ENCODE assay signal across 9 cellular contexts in the genomic region with DNA sequence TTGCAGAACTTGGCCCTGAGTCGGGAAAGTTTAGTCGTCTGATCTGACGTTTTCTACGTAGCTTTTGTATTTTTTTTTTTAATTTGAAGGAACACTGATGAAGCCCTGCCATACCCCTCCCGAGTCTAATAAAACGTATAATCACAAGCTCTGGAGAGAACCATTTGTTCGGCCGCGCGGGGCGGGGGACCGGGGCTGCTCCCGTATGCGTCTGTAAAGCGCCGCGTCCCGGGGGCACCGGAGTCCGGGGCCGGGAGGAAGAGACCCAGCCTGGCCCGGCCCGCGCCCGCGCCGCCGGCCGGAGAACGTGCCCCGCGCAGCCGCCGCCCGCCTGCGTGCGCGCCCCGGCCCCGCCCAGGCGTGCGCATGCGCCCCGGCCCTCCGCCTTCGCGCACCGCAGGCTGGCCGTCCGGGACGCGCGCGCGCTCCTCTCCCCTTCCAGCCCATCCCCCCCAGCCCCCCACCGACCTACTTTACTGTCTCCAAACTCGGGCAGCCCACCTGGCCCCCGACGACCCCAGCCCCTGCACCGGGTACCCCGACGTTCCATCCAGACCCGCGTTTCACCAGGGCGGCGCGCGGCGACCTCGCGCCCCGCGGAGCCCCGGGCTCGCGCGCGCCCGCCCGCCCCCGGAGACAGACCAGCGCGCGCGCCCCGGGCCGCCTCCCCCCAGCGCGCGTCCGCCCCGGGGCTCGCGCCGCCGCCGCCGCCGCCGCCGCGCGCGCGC. TPM values are rescaled to one million over a fixed set of nuclear protein-coding genes. Genes with fewer than 3 reads are reported as not detected.
A peak's percentile ranks its signal among the peaks of the same experiment; 100 is the strongest.
DNase-seq lines count a peak whose midpoint lies in the region; ATAC-seq and TF ChIP-seq lines count a peak whose summit lies in the region.
"Had no signal": no experiment of that assay in that cellular context is flagged by ENCODE, and none has a peak within 500 bp of the region (broad histone marks: within the 10 kb centered on the region; RNA-seq: fewer than 3 reads in every experiment).

No MANE protein-coding gene starts in this region.

- DNase-seq in COR-L47 (lab: John Stamatoyannopoulos, UW) (peak; percentile 67), SK-N-MC (ENCODE audit: low read depth, low spot score) (no peak), globus pallidus (ENCODE audit: low spot score) (peak; percentile 77), osteoblast (ENCODE audit: insufficient read length, low spot score, missing footprints) (peak; percentile 100), tibial artery (peak; percentile 60 to 85)
- DNase-seq in Jurkat, Clone E6-1 (ENCODE audit: low read depth, low spot score): peak; percentile 37

- H3K4me1 Mint-ChIP-seq in activated naive CD4-positive, alpha-beta T cell treated with anti-CD3 and anti-CD28 coated beads, Interleukin-2, amount 50 U/mL, for 24 hours: peaks cover 44% of the 10 kb centered on the region

- H3K4me1 ChIP-seq in osteoblast (ENCODE audit: insufficient read depth, low read length) (peaks cover 6% of the 10 kb centered on the region), tibial artery (peaks cover 0 to 40% (median 20%) of the 10 kb centered on the region in 4 donors)

- H3K4me2 ChIP-seq in osteoblast (ENCODE audit: insufficient read depth, low read length): peak overlapping the region; percentile 89

- intact Hi-C loops in tibial artery (cut with DNase I; ENCODE audit: low total_unique reads): loop anchor here (5.0 kb wide), 1 partner anchor 131 kb away; the partner anchor contains the start of genes FXYD1 and LGI4

- H3K9me3 Mint-ChIP-seq in activated naive CD4-positive, alpha-beta T cell treated with anti-CD3 and anti-CD28 coated beads, Interleukin-2, amount 50 U/mL, for 24 hours: no peaks in the 10 kb centered on the region

- peak overlapping the region; percentile 84 for H3K27ac ChIP-seq in SK-N-MC
- H3K27ac ChIP-seq in osteoblast (ENCODE audit: low read depth, low read length): peak overlapping the region; percentile 74
- H3K27ac ChIP-seq in tibial artery: peak overlapping the region; percentile 93 to 98

- peak overlapping the region; percentile 98 for H3K27ac Mint-ChIP-seq in activated naive CD4-positive, alpha-beta T cell treated with anti-CD3 and anti-CD28 coated beads, Interleukin-2, amount 50 U/mL, for 24 hours

- H3K4me3 Mint-ChIP-seq in activated naive CD4-positive, alpha-beta T cell treated with anti-CD3 and anti-CD28 coated beads, Interleukin-2, amount 50 U/mL, for 24 hours: peak overlapping the region; percentile 95

- peak overlapping the region; percentile 98 for H3K9ac ChIP-seq in SK-N-MC (ENCODE audit: insufficient read length)

- no peaks in the 10 kb centered on the region for H3K27me3 Mint-ChIP-seq in activated naive CD4-positive, alpha-beta T cell treated with anti-CD3 and anti-CD28 coated beads, Interleukin-2, amount 50 U/mL, for 24 hours

- H2AFZ ChIP-seq in osteoblast (ENCODE audit: low read length): peak overlapping the region; percentile 80

- H3K36me3 ChIP-seq in SK-N-MC (ENCODE audit: insufficient read depth, low read length) (peaks cover 20% of the 10 kb centered on the region; the same call in 1 of the 2 replicates), osteoblast (ENCODE audit: insufficient read depth, low read length) (peaks cover 16% of the 10 kb centered on the region), tibial artery (peaks cover 18 to 32% (median 28%) of the 10 kb centered on the region in 3 donors)

- ATAC-seq in GM21381 (IDR thresholded peaks at IDR 0.05; ENCODE audit: unreplicated experiment): peak; percentile 49

- peaks cover 12% of the 10 kb centered on the region for H3K79me2 ChIP-seq in osteoblast (ENCODE audit: insufficient read depth, low read length)

- H4K20me1 ChIP-seq in osteoblast (ENCODE audit: insufficient read depth, low read length): peaks cover 21% of the 10 kb centered on the region

- peaks cover 2% of the 10 kb centered on the region for H3K36me3 Mint-ChIP-seq in activated naive CD4-positive, alpha-beta T cell treated with anti-CD3 and anti-CD28 coated beads, Interleukin-2, amount 50 U/mL, for 24 hours

- TF ChIP-seq CTCF in osteoblast (IDR thresholded peaks at IDR 0.05; ENCODE audit: extremely low read depth, low read depth, low read length): no peak
- TF ChIP-seq CTCF in tibial artery (IDR thresholded peaks at IDR 0.05): peak in 1 of 2 experiments; percentile 12

- peak overlapping the region; percentile 87 for H3K4me3 ChIP-seq in Jurkat, Clone E6-1 (ENCODE audit: low read length)
- H3K4me3 ChIP-seq in SK-N-MC: peak overlapping the region; percentile 97
- peak overlapping the region; percentile 76 for H3K4me3 ChIP-seq in osteoblast (ENCODE audit: insufficient read depth, low read length)
- H3K4me3 ChIP-seq in tibial artery: peak overlapping the region; percentile 74 to 89

- H3K9me3 ChIP-seq in SK-N-MC (ENCODE audit: low read depth, low read length): no peaks in the 10 kb centered on the region
- H3K9me3 ChIP-seq in osteoblast (ENCODE audit: low read depth, low read length): no peaks in the 10 kb centered on the region
- no peaks in the 10 kb centered on the region for H3K9me3 ChIP-seq in tibial artery

- H3K27me3 ChIP-seq in osteoblast (ENCODE audit: insufficient read depth, low read length): peaks cover under 1% of the 10 kb centered on the region
- no peaks in the 10 kb centered on the region for H3K27me3 ChIP-seq in tibial artery

RNA-seq across cellular contexts. Expression of gene USF2, which starts 0.8 kb away (rescaled TPM):
- 159 TPM for polyA plus RNA-seq in Jurkat, Clone E6-1 (2012; ENCODE audit: insufficient read depth, insufficient read length)
- total RNA-seq in osteoblast: 66.2 and 74.0 TPM in 2 replicates

RNA-seq across cellular contexts. Expression of gene HAMP, which starts 14.3 kb away (rescaled TPM):
- not detected for polyA plus RNA-seq in Jurkat, Clone E6-1 (2012; ENCODE audit: insufficient read depth, insufficient read length)
- total RNA-seq in osteoblast: not detected in 2 replicates

RNA-seq across cellular contexts. Expression of gene LSR, which starts 19.2 kb away (rescaled TPM):
- not detected for polyA plus RNA-seq in Jurkat, Clone E6-1 (2012; ENCODE audit: insufficient read depth, insufficient read length)
- 0.29 and 0.36 TPM in 2 replicates for total RNA-seq in osteoblast

RNA-seq across cellular contexts. Expression of gene MAG, which starts 24.0 kb away (rescaled TPM):
- polyA plus RNA-seq in Jurkat, Clone E6-1 (2012; ENCODE audit: insufficient read depth, insufficient read length): 0.74 TPM
- not detected in 2 replicates for total RNA-seq in osteoblast
- total RNA-seq: pulmonary artery endothelial cell had no signal

RNA-seq across cellular contexts. Expression of gene FAM187B, which starts 39.4 kb away (rescaled TPM):
- polyA plus RNA-seq in Jurkat, Clone E6-1 (2012; ENCODE audit: insufficient read depth, insufficient read length): not detected
- not detected in 2 replicates for total RNA-seq in osteoblast
- total RNA-seq: pulmonary artery endothelial cell had no signal
